8 cellular contexts compared by ENCODE assay signal in the genomic region with DNA sequence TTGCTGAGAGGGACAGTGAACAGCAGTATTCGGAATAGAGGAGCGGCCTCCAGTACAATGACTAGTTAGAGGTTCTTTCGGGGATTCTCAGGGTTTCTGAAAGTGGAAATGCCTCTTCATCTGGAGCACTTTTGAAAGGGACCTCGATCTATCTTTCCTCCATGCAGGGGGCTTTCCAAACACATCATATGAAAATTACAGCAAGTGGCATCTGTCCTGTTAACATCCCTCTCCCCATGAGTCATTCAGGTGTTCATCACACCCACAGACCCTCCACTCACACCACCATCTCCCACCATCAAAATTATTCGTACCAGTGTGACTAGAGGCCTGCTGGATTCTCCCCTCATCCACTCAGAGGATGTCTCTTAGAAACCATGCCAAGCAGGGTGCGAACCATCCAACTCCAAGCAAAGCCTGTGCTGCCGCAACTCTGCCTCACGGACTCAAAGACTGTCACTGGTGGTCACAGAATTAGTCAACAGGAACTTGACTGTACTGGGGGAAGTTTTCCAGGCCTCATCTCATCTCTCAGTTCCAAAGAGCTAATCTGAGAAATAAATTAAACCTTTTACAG.
DNase-seq lines count a peak whose midpoint lies in the region; ATAC-seq lines count a peak whose summit lies in the region.
"Had no signal": no experiment of that assay in that cellular context is flagged by ENCODE, and none has a peak within 500 bp of the region (broad histone marks: within the 10 kb centered on the region; RNA-seq: fewer than 3 reads in every experiment).

No MANE protein-coding gene starts in this region.

- H3K27ac ChIP-seq in caudate nucleus (ENCODE audit: low read depth, low read length), result no peak overlapping the region

- peak; percentile 81 for DNase-seq in activated CD8-positive, alpha-beta memory T cell treated with anti-CD3 and anti-CD28 coated beads, Interleukin-2, amount 50 U/mL, for 48 hours
- peak; percentile 21 to 25 for DNase-seq in stimulated activated CD8-positive, alpha-beta memory T cell treated with anti-CD3 and anti-CD28 coated beads, Interleukin-7, amount 100 ng/mL, for 4 hours (ENCODE audit: low read depth in 2 of 2)
- DNase-seq in kidney tubule cell (ENCODE audit: low spot score), result no peak
- DNase-seq in caudate nucleus (lab: John Stamatoyannopoulos, UW), result no peak
- DNase-seq in KG1 (lab: John Stamatoyannopoulos, UW), result no peak
- DNase-seq: IMR-90 had no signal

- ATAC-seq in GM19438 (IDR thresholded peaks at IDR 0.05; ENCODE audit: low read depth, unreplicated experiment) (peak; percentile 84), HG03095 (IDR thresholded peaks at IDR 0.05; ENCODE audit: unreplicated experiment) (peak; percentile 87)

Comparison
In these comparisons a context has a peak if more than half of its experiments do, and no peak if none do; other contexts are left out.
1. DNase-seq: peak in activated CD8-positive, alpha-beta memory T cell treated with anti-CD3 and anti-CD28 coated beads, Interleukin-2, amount 50 U/mL, for 48 hours (single experiment) and stimulated activated CD8-positive, alpha-beta memory T cell treated with anti-CD3 and anti-CD28 coated beads, Interleukin-7, amount 100 ng/mL, for 4 hours (2 of 2); none in kidney tubule cell (single experiment), caudate nucleus (0 of 61) and KG1 (single experiment).